In genomic region chr4:85866508-85866907, GRCh38 we compare ENCODE assay signal across 12 cellular contexts.
DNase-seq lines count a peak whose midpoint lies in the region; ATAC-seq and TF ChIP-seq lines count a peak whose summit lies in the region.
"Had no signal": no experiment of that assay in that cellular context is flagged by ENCODE, and none has a peak within 500 bp of the region (broad histone marks: within the 10 kb centered on the region; RNA-seq: fewer than 3 reads in every experiment).

No MANE protein-coding gene starts in this region.

- H3K36me3 Mint-ChIP-seq in nephron (ENCODE audit: low read depth): no peaks in the 10 kb centered on the region
- H3K36me3 Mint-ChIP-seq: activated naive CD4-positive, alpha-beta T cell treated with anti-CD3 and anti-CD28 coated beads, Interleukin-2, amount 50 U/mL, for 72 hours had no signal

- TF ChIP-seq CTCF in left ventricle myocardium inferior (IDR thresholded peaks at IDR 0.05; ENCODE audit: borderline replicate concordance): no peak
- TF ChIP-seq CTCF in coronary artery (IDR thresholded peaks at IDR 0.05): no peak
- no peak for TF ChIP-seq CTCF in nephron (IDR thresholded peaks at IDR 0.05; ENCODE audit: unreplicated experiment in 3 of 3)

- H3K27ac Mint-ChIP-seq in nephron: peak overlapping the region; percentile 33 to 89 (median 54)
- H3K27ac Mint-ChIP-seq: activated naive CD4-positive, alpha-beta T cell treated with anti-CD3 and anti-CD28 coated beads, Interleukin-2, amount 50 U/mL, for 72 hours; endodermal cell had no signal

- H3K27ac ChIP-seq in left ventricle myocardium inferior (replicated peaks) (peak overlapping the region; percentile 6), right cardiac atrium (ENCODE audit: low read length) (no peak overlapping the region), coronary artery (peak overlapping the region; percentile 69 to 83), aorta (ENCODE audit: low read depth in 1 of 2, low read length in 2 of 2) (peak overlapping the region; percentile 79 to 82)
- H3K27ac ChIP-seq: pancreas had no signal

- intact Hi-C loops in left ventricle myocardium inferior (cut with micrococcal nuclease) (no loop called here), right cardiac atrium (cut with DNase I) (no loop called here), aorta (cut with DNase I) (loop anchor here in 1 of 2 donors (10.0 kb wide), 1 partner anchor 98 kb away; no protein-coding TSS in a partner anchor)

- H3K4me1 Mint-ChIP-seq in nephron: peaks cover 38% of the 10 kb centered on the region

- H3K27me3 Mint-ChIP-seq in nephron (ENCODE audit: low read depth): no peaks in the 10 kb centered on the region

- H3K36me3 ChIP-seq in left ventricle myocardium inferior: no peaks in the 10 kb centered on the region
- H3K36me3 ChIP-seq in aorta (ENCODE audit: control insufficient read depth in 1 of 2, insufficient read depth in 2 of 2, low read length in 1 of 2): no peaks in the 10 kb centered on the region
- H3K36me3 ChIP-seq: pancreas had no signal

- H3K9me3 ChIP-seq in left ventricle myocardium inferior (replicated peaks): no peaks in the 10 kb centered on the region
- no peaks in the 10 kb centered on the region for H3K9me3 ChIP-seq in right cardiac atrium (ENCODE audit: control insufficient read depth, low read length)
- no peaks in the 10 kb centered on the region for H3K9me3 ChIP-seq in aorta (ENCODE audit: control insufficient read depth, low read length)
- H3K9me3 ChIP-seq: pancreas had no signal

- DNase-seq in left ventricle myocardium inferior (no peak), right cardiac atrium (no peak), coronary artery (ENCODE audit: low spot score) (no peak), aorta (no peak), EL (no peak), GF-D8 (lab: John Stamatoyannopoulos, UW) (no peak), islet precursor cell (no peak)
- DNase-seq: endodermal cell, midbrain, pancreas had no signal

- peaks cover 27% of the 10 kb centered on the region for H3K4me1 ChIP-seq in left ventricle myocardium inferior
- H3K4me1 ChIP-seq in right cardiac atrium (ENCODE audit: control insufficient read depth, insufficient read depth, low read length): no peaks in the 10 kb centered on the region
- peaks cover 2 to 9% of the 10 kb centered on the region in 2 donors for H3K4me1 ChIP-seq in aorta (ENCODE audit: control insufficient read depth in 1 of 2, insufficient read depth in 2 of 2, low read length in 2 of 2)

- H3K4me3 Mint-ChIP-seq in nephron: no peak overlapping the region
- H3K4me3 Mint-ChIP-seq: endodermal cell had no signal

- WGBS in right cardiac atrium: 45% methylated on average over 1 of the region's 1 CpG
- WGBS in aorta, 2 donors: 16 to 19% methylated on average over 1 of the region's 1 CpG

- H3K4me3 ChIP-seq in left ventricle myocardium inferior: no peak overlapping the region
- no peak overlapping the region for H3K4me3 ChIP-seq in right cardiac atrium (ENCODE audit: low read length)
- H3K4me3 ChIP-seq in coronary artery: peak overlapping the region; percentile 55
- H3K4me3 ChIP-seq in aorta (ENCODE audit: low read length in 2 of 2): no peak overlapping the region
- H3K4me3 ChIP-seq: pancreas had no signal

- H3K27me3 ChIP-seq in left ventricle myocardium inferior (ENCODE audit: low read depth) (no peaks in the 10 kb centered on the region), right cardiac atrium (ENCODE audit: control insufficient read depth, insufficient read depth) (no peaks in the 10 kb centered on the region), aorta (ENCODE audit: control insufficient read depth in 1 of 2, insufficient read depth in 2 of 2, low read length in 1 of 2) (no peaks in the 10 kb centered on the region)
- H3K27me3 ChIP-seq: pancreas had no signal

- no peak for ATAC-seq in right cardiac atrium
- peak; percentile 59 for ATAC-seq in aorta (ENCODE audit: low FRiP score)
- ATAC-seq: pancreas had no signal

- H3K9me3 Mint-ChIP-seq in nephron: no peaks in the 10 kb centered on the region
- H3K9me3 Mint-ChIP-seq: activated naive CD4-positive, alpha-beta T cell treated with anti-CD3 and anti-CD28 coated beads, Interleukin-2, amount 50 U/mL, for 72 hours; endodermal cell had no signal
